8 cellular contexts compared by ENCODE assay signal in the genomic region with DNA sequence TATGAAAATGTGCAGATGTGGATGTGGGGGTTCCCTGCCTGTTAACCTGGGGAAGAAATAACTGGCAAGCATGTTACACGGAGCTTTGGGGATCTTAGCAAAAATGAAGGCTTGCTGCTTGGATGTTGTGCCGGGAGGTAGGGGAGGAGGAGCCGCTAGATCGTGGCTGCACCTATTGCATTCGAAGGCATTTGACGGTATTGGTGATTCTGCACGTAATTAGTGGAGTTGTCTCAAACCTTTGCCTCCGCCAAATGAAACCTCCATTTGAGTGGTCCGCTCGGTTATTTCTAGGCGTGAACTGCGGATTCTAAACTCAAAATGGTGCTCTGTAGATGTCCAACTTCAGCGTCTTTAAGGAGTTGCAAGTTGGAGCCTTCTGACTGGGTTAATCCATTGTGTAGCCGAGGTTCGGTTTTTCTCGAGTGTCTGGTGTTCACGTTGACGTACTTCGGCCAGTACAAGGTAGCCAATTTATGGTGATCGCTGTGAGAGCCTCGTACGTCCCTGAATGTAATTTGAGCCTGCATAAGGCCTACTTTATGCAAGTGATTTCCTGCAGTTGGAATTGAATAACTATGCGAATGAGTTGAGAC. TPM values are rescaled to one million over a fixed set of nuclear protein-coding genes. Genes with fewer than 3 reads are reported as not detected.
DNase-seq lines count a peak whose midpoint lies in the region; ATAC-seq and TF ChIP-seq lines count a peak whose summit lies in the region.

No MANE protein-coding gene starts in this region.

- H3K36me3 Mint-ChIP-seq in activated T-cell treated with anti-CD3 and anti-CD28 coated beads, Interleukin-2, amount 50 U/mL, for 24 hours (ENCODE audit: low read depth): peaks cover 15% of the 10 kb centered on the region

- H3K27ac Mint-ChIP-seq in activated T-cell treated with anti-CD3 and anti-CD28 coated beads, Interleukin-2, amount 50 U/mL, for 24 hours: peak overlapping the region; percentile 87

- DNase-seq in BJ (ENCODE audit: low read depth) (no peak), LNCaP clone FGC (ENCODE audit: low read depth) (no peak), glomerular visceral epithelial cell (ENCODE audit: extremely low spot score) (peak; percentile 7), retina (peak; percentile 72), body of pancreas (no peak), SIG-M5 treated with dmso at 0.1 percent for 504 hours (lab: John Stamatoyannopoulos, UW; ENCODE audit: unreplicated experiment) (no peak)
- no peak for DNase-seq in activated T-cell treated with anti-CD3 and anti-CD28 coated beads, Interleukin-2, amount 50 U/mL, for 24 hours

- ATAC-seq in body of pancreas: no peak
- no peak for ATAC-seq in GM21381 (IDR thresholded peaks at IDR 0.05; ENCODE audit: unreplicated experiment)

- H3K27me3 Mint-ChIP-seq in activated T-cell treated with anti-CD3 and anti-CD28 coated beads, Interleukin-2, amount 50 U/mL, for 24 hours: peaks cover 5% of the 10 kb centered on the region

- H3K4me3 ChIP-seq in BJ (ENCODE audit: low read depth, low read length) (peak overlapping the region; percentile 69), LNCaP clone FGC (ENCODE audit: low read depth, low read length) (peak overlapping the region; percentile 62), body of pancreas (peak overlapping the region in 1 of 2 donors; percentile 49)

- CTCF ChIA-PET in BJ (lab: Yijun Ruan, JAX): interaction anchor here (0.6 to 1.1 kb wide), 3 partner anchors 10 to 54 kb away, joined by 3 to 4 read pairs (median 3); no protein-coding TSS in a partner anchor

- H3K27me3 ChIP-seq in BJ (ENCODE audit: control insufficient read depth, insufficient read depth, low read length) (peaks cover 2% of the 10 kb centered on the region), body of pancreas (no peaks in the 10 kb centered on the region)

- H3K36me3 ChIP-seq in BJ (ENCODE audit: control insufficient read depth, insufficient read depth, low read length) (no peaks in the 10 kb centered on the region), body of pancreas (replicated peaks in 1 of 2; ENCODE audit: insufficient read depth in 1 of 2, low read depth in 2 of 2) (no peaks in the 10 kb centered on the region)

- intact Hi-C loops in body of pancreas (cut with DNase I): no loop called here

- no peak overlapping the region for H3K27ac ChIP-seq in body of pancreas

- TF ChIP-seq POLR2A in body of pancreas (IDR thresholded peaks at IDR 0.05): no peak

- H3K4me1 ChIP-seq in body of pancreas: peaks cover 27% of the 10 kb centered on the region

- TF ChIP-seq CTCF in BJ (IDR thresholded peaks at IDR 0.05; ENCODE audit: insufficient read depth, low read depth, low read length): no peak
- TF ChIP-seq CTCF in LNCaP clone FGC (IDR thresholded peaks at IDR 0.05; ENCODE audit: control insufficient read depth, extremely low read depth, insufficient read depth): no peak
- TF ChIP-seq CTCF in body of pancreas (IDR thresholded peaks at IDR 0.05): no peak

- POLR2A ChIA-PET in BJ (lab: Charles Lee): no interaction called here

- H3K9me3 ChIP-seq in body of pancreas: no peaks in the 10 kb centered on the region

- no peaks in the 10 kb centered on the region for H3K9me3 Mint-ChIP-seq in activated T-cell treated with anti-CD3 and anti-CD28 coated beads, Interleukin-2, amount 50 U/mL, for 24 hours

- H3K4me3 Mint-ChIP-seq in activated T-cell treated with anti-CD3 and anti-CD28 coated beads, Interleukin-2, amount 50 U/mL, for 24 hours: peak overlapping the region; percentile 92

- 60 to 64% methylated on average over 23 of the region's 23 CpGs for WGBS in body of pancreas, 2 donors

- H3K4me1 Mint-ChIP-seq in activated T-cell treated with anti-CD3 and anti-CD28 coated beads, Interleukin-2, amount 50 U/mL, for 24 hours (ENCODE audit: low read depth): peaks cover 64% of the 10 kb centered on the region

RNA-seq across cellular contexts. Expression of gene TNRC6C, which starts 1.5 kb away (rescaled TPM):
- polyA plus RNA-seq in BJ (2011; rRNA removed): 0.91 and 1.7 TPM in 2 replicates
- 7.7 and 17.2 TPM in 2 replicates for polyA minus RNA-seq in BJ (2011; rRNA and poly(A)+ RNA removed)
- 10 to 100 TPM in 1 of 2 donors, 1 to 10 TPM in 1; 4.9 to 13.5 TPM for total RNA-seq in body of pancreas

Comparison
In these comparisons a context has a peak if more than half of its experiments do, and no peak if none do; other contexts are left out.
1. DNase-seq: peak in glomerular visceral epithelial cell (single experiment) and retina (single experiment); none in BJ (single experiment), LNCaP clone FGC (single experiment), activated T-cell treated with anti-CD3 and anti-CD28 coated beads, Interleukin-2, amount 50 U/mL, for 24 hours (single experiment), body of pancreas (0 of 4) and SIG-M5 treated with dmso at 0.1 percent for 504 hours (single experiment).